In the genomic region with DNA sequence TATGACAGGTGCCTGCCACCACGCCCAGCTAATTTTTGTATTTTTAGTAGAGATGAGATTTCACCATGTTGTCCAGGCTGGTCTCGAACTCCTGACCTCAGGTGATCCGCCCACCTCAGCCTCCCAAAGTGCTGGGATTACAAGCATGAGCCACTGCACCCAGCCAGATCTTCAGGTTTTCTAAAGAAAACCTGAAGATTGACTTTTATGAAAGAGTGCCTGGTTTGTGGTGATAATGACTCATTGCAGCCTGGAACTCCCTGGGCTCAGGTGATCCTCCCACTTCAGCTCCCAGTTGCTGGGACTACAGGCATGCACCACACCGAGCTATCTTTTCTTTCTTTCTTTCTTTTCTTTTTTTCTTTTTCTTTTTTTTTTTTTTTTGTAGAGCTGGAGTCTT, we compare ENCODE assay signal across 8 cellular contexts. TPM values are rescaled to one million over a fixed set of nuclear protein-coding genes. Genes with fewer than 3 reads are reported as not detected.
DNase-seq lines count a peak whose midpoint lies in the region; ATAC-seq, FAIRE-seq and TF ChIP-seq lines count a peak whose summit lies in the region.
"Not testable (repeated sequence)": the region's sequence is repeated elsewhere in the genome, so short reads cannot be mapped to it uniquely, and the experiment has no call there.
"Had no signal": no experiment of that assay in that cellular context is flagged by ENCODE, and none has a peak within 500 bp of the region (broad histone marks: within the 10 kb centered on the region; RNA-seq: fewer than 3 reads in every experiment).

No MANE protein-coding gene starts in this region.

- CTCF ChIA-PET in Panc1 (lab: Charles Lee) = not testable (repeated sequence)

- not testable (repeated sequence) for H3K9me3 ChIP-seq in Panc1 (ENCODE audit: control insufficient read depth, insufficient read depth, low read depth, low read length)

- H3K27me3 Mint-ChIP-seq in T-helper 2 cell treated with Interferon-gamma antibody and Interleukin-4, amounts not matched to agents 5 μg/mL and 100 μg/mL, for 36 hours (ENCODE audit: low read depth); activated T-cell treated with anti-CD3 and anti-CD28 coated beads, Interleukin-2, amount 50 U/mL, for 4 hours (ENCODE audit: low read depth); activated naive CD8-positive, alpha-beta T cell treated with anti-CD3 and anti-CD28 coated beads, Interleukin-2, amount 50 U/mL, for 24 hours: not testable (repeated sequence)

- H3K36me3 Mint-ChIP-seq in T-helper 2 cell treated with Interferon-gamma antibody and Interleukin-4, amounts not matched to agents 5 μg/mL and 100 μg/mL, for 36 hours (ENCODE audit: low read depth); activated T-cell treated with anti-CD3 and anti-CD28 coated beads, Interleukin-2, amount 50 U/mL, for 4 hours (ENCODE audit: insufficient read depth); activated naive CD8-positive, alpha-beta T cell treated with anti-CD3 and anti-CD28 coated beads, Interleukin-2, amount 50 U/mL, for 24 hours (ENCODE audit: low read depth): not testable (repeated sequence)

- H3K9me3 Mint-ChIP-seq in T-helper 2 cell treated with Interferon-gamma antibody and Interleukin-4, amounts not matched to agents 5 μg/mL and 100 μg/mL, for 36 hours; activated T-cell treated with anti-CD3 and anti-CD28 coated beads, Interleukin-2, amount 50 U/mL, for 4 hours; activated naive CD8-positive, alpha-beta T cell treated with anti-CD3 and anti-CD28 coated beads, Interleukin-2, amount 50 U/mL, for 24 hours: not testable (repeated sequence)

- TF ChIP-seq CTCF in Panc1 (IDR thresholded peaks at IDR 0.05) = not testable (repeated sequence)

- BruUV-seq in Panc1 (replicated peaks; lab: Mats Ljungman, UMichigan) = not testable (repeated sequence)

- not testable (repeated sequence) for H3K27me3 ChIP-seq in Panc1 (ENCODE audit: control insufficient read depth, insufficient read depth, low read length)

- FAIRE-seq in H54 (lab: Jason Lieb, UNC) = peak; percentile 91

- H3K36me3 ChIP-seq in Panc1 (ENCODE audit: control insufficient read depth, insufficient read depth, low read length) = not testable (repeated sequence)

- TF ChIP-seq POLR2A in H54 (IDR thresholded peaks at IDR 0.05; ENCODE audit: low read depth, low read length) = not testable (repeated sequence)

- peak; percentile 53; the same call in 1 of the 2 replicates for ATAC-seq in Panc1
- peak; percentile 54 to 73 for ATAC-seq in activated T-cell treated with anti-CD3 and anti-CD28 coated beads, Interleukin-2, amount 50 U/mL, for 4 hours
- ATAC-seq in activated naive CD8-positive, alpha-beta T cell treated with anti-CD3 and anti-CD28 coated beads, Interleukin-2, amount 50 U/mL, for 24 hours = peak; percentile 65

- not testable (repeated sequence) for H3K27ac ChIP-seq in Panc1 (ENCODE audit: low read length)

- not testable (repeated sequence) for H3K4me3 Mint-ChIP-seq in T-helper 2 cell treated with Interferon-gamma antibody and Interleukin-4, amounts not matched to agents 5 μg/mL and 100 μg/mL, for 36 hours; activated T-cell treated with anti-CD3 and anti-CD28 coated beads, Interleukin-2, amount 50 U/mL, for 4 hours; activated naive CD8-positive, alpha-beta T cell treated with anti-CD3 and anti-CD28 coated beads, Interleukin-2, amount 50 U/mL, for 24 hours

- H3K27ac Mint-ChIP-seq in T-helper 2 cell treated with Interferon-gamma antibody and Interleukin-4, amounts not matched to agents 5 μg/mL and 100 μg/mL, for 36 hours; activated naive CD8-positive, alpha-beta T cell treated with anti-CD3 and anti-CD28 coated beads, Interleukin-2, amount 50 U/mL, for 24 hours: not testable (repeated sequence)

- not testable (repeated sequence) for H3K4me1 Mint-ChIP-seq in T-helper 2 cell treated with Interferon-gamma antibody and Interleukin-4, amounts not matched to agents 5 μg/mL and 100 μg/mL, for 36 hours (ENCODE audit: low read depth); activated T-cell treated with anti-CD3 and anti-CD28 coated beads, Interleukin-2, amount 50 U/mL, for 4 hours (ENCODE audit: low read depth); activated naive CD8-positive, alpha-beta T cell treated with anti-CD3 and anti-CD28 coated beads, Interleukin-2, amount 50 U/mL, for 24 hours

- intact Hi-C loops in Panc1 (cut with micrococcal nuclease; ENCODE audit: unreplicated experiment) = not testable (repeated sequence)

- in situ Hi-C loops in Panc1 (cut with HindIII; ENCODE audit: low pct_unique_long_range_greater_than_20kb, low sequenced_read_pairs) = not testable (repeated sequence)

- not testable (repeated sequence) for H3K4me3 ChIP-seq in Panc1 (ENCODE audit: low read depth in 2 of 2, low read length in 2 of 2)

- POLR2A ChIA-PET in Panc1 (lab: Charles Lee) = not testable (repeated sequence)

- not testable (repeated sequence) for H3K4me1 ChIP-seq in Panc1 (ENCODE audit: control insufficient read depth, insufficient read depth, low read length)

- not testable (repeated sequence) for DNase-seq in H54 (ENCODE audit: insufficient read length, low spot score); Panc1 (ENCODE audit: low read depth, low spot score); activated T-cell treated with anti-CD3 and anti-CD28 coated beads, Interleukin-2, amount 50 U/mL, for 4 hours; activated naive CD8-positive, alpha-beta T cell treated with anti-CD3 and anti-CD28 coated beads, Interleukin-2, amount 50 U/mL, for 24 hours
- peak; percentile 30 for DNase-seq in T-helper 2 cell treated with Interferon-gamma antibody and Interleukin-4, amounts not matched to agents 5 μg/mL and 100 μg/mL, for 36 hours (ENCODE audit: low spot score)
- DNase-seq in kidney glomerular epithelial cell (lab: John Stamatoyannopoulos, UW) = peak; percentile 43
- DNase-seq in stimulated activated CD4-positive, alpha-beta T cell treated with anti-CD3 and anti-CD28 coated beads, Interleukin-4, amount 100 ng/mL, for 24 hours = peak; percentile 6

RNA-seq across cellular contexts. Expression of a gene that starts 24.8 kb away (rescaled TPM):
- total RNA-seq in Panc1 (2021; ENCODE audit: unreplicated experiment) = not detected
- polyA plus RNA-seq in Panc1 (2012; ENCODE audit: insufficient read length) = 0.59 TPM
- 1 to 10 TPM in 1 of 3 donors, under 1 TPM in 1, not detected in 1; 0.63 to 1.1 TPM for total RNA-seq in activated T-cell treated with anti-CD3 and anti-CD28 coated beads, Interleukin-2, amount 50 U/mL, for 4 hours
- total RNA-seq: IMR-90 had no signal
- polyA plus RNA-seq: IMR-90 had no signal

RNA-seq across cellular contexts. Expression of a gene that starts 52.8 kb away (rescaled TPM):
- total RNA-seq in Panc1 (2021; ENCODE audit: unreplicated experiment) = 18.8 TPM
- polyA plus RNA-seq in Panc1 (2012; ENCODE audit: insufficient read length) = 8.1 TPM
- total RNA-seq in activated T-cell treated with anti-CD3 and anti-CD28 coated beads, Interleukin-2, amount 50 U/mL, for 4 hours = 1 to 10 TPM; 2.6 to 6.5 (median 4.4) TPM
